ENCODE assay signal across 18 cellular contexts in genomic region chr1:54567961-54568360, GRCh38. TPM values are rescaled to one million over a fixed set of nuclear protein-coding genes. Genes with fewer than 3 reads are reported as not detected.
A peak's percentile ranks its signal among the peaks of the same experiment; 100 is the strongest.
DNase-seq lines count a peak whose midpoint lies in the region; TF ChIP-seq lines count a peak whose summit lies in the region.
"Had no signal": no experiment of that assay in that cellular context is flagged by ENCODE, and none has a peak within 500 bp of the region (broad histone marks: within the 10 kb centered on the region; RNA-seq: fewer than 3 reads in every experiment).

No MANE protein-coding gene starts in this region.

- intact Hi-C loops in activated T-helper 2 cell treated with anti-CD3 and anti-CD28 coated beads, Interferon-gamma antibody, Interleukin-2, Interleukin-4, amounts not matched to agents 10 μg/mL and 5 μg/mL and 100 μg/mL, durations not matched to agents 14 hours and 24 hours and 36 hours (cut with micrococcal nuclease) = no loop called here

- no peak overlapping the region for H2BK15ac ChIP-seq in H9 (ENCODE audit: low read depth, low read length)

- H3K4ac ChIP-seq in H9 (ENCODE audit: low read depth, low read length) = no peak overlapping the region
- no peak overlapping the region for H3K4ac ChIP-seq in trophoblast cell (ENCODE audit: low read depth, low read length)

- no peak overlapping the region for H2AK5ac ChIP-seq in H9 (ENCODE audit: insufficient read length, low read length)
- no peak overlapping the region for H2AK5ac ChIP-seq in trophoblast cell (ENCODE audit: low read length)

- no peaks in the 10 kb centered on the region for H4K20me1 ChIP-seq in H9 (ENCODE audit: control insufficient read depth, insufficient read depth, insufficient read length)

- no peak overlapping the region for H3K56ac ChIP-seq in H9 (ENCODE audit: insufficient read length, low read depth, low read length)

- H2BK5ac ChIP-seq in H9 (ENCODE audit: insufficient read length, low read length) (no peak overlapping the region), trophoblast cell (ENCODE audit: low read depth, low read length, poor library complexity) (no peak overlapping the region)

- H3K27me3 ChIP-seq in H9 (ENCODE audit: insufficient read depth, low read length) (no peaks in the 10 kb centered on the region), trophoblast cell (ENCODE audit: insufficient read depth, low read length) (no peaks in the 10 kb centered on the region)
- H3K27me3 ChIP-seq: vagina had no signal

- H3K27ac ChIP-seq in H9 (ENCODE audit: insufficient read length, low read depth, low read length) (no peak overlapping the region), trophoblast cell (ENCODE audit: low read depth, low read length) (no peak overlapping the region)
- H3K27ac ChIP-seq: vagina had no signal

- peaks cover 8% of the 10 kb centered on the region; the same call in 1 of the 2 replicates for H3K4me1 ChIP-seq in H9 (ENCODE audit: insufficient read depth, low read length)
- H3K4me1 ChIP-seq in trophoblast cell (ENCODE audit: control insufficient read depth in 1 of 2, insufficient read depth in 2 of 2, low read length in 2 of 2) = peaks cover 19 to 26% of the 10 kb centered on the region in 2 experiments

- TF ChIP-seq CTCF in H9 (conservative IDR thresholded peaks at IDR 0.05) (no peak), foreskin fibroblast (IDR thresholded peaks at IDR 0.05; ENCODE audit: low read depth, low read length) (no peak)

- no peak overlapping the region for H2AFZ ChIP-seq in H9 (ENCODE audit: low read length)
- H2AFZ ChIP-seq in trophoblast cell (ENCODE audit: insufficient read depth, low read length, poor library complexity) = no peak overlapping the region

- H3K9me3 ChIP-seq in H9 (ENCODE audit: control insufficient read depth, low read depth, low read length) = no peaks in the 10 kb centered on the region
- peaks cover 4% of the 10 kb centered on the region for H3K9me3 ChIP-seq in trophoblast cell (ENCODE audit: insufficient read depth, low read depth, low read length)
- H3K9me3 ChIP-seq: vagina had no signal

- no peaks in the 10 kb centered on the region; the same call in 1 of the 2 replicates for H3K27me3 Mint-ChIP-seq in H9 (ENCODE audit: low read depth)
- H3K27me3 Mint-ChIP-seq in activated T-helper 2 cell treated with anti-CD3 and anti-CD28 coated beads, Interferon-gamma antibody, Interleukin-2, Interleukin-4, amounts not matched to agents 10 μg/mL and 5 μg/mL and 100 μg/mL, durations not matched to agents 14 hours and 24 hours and 36 hours (ENCODE audit: low read depth) = no peaks in the 10 kb centered on the region

- H3K9me3 Mint-ChIP-seq in H9 = peaks cover 2% of the 10 kb centered on the region in 2 experiments; a peak in 3 of 5 replicates
- no peaks in the 10 kb centered on the region for H3K9me3 Mint-ChIP-seq in activated T-helper 2 cell treated with anti-CD3 and anti-CD28 coated beads, Interferon-gamma antibody, Interleukin-2, Interleukin-4, amounts not matched to agents 10 μg/mL and 5 μg/mL and 100 μg/mL, durations not matched to agents 14 hours and 24 hours and 36 hours

- no peak overlapping the region for H4K5ac ChIP-seq in H9 (ENCODE audit: insufficient read length, low read depth, low read length)

- H3K79me1 ChIP-seq in H9 (ENCODE audit: insufficient read depth, low read depth, low read length, poor library complexity, severe bottlenecking) (no peaks in the 10 kb centered on the region), trophoblast cell (ENCODE audit: low read length) (peaks cover 4% of the 10 kb centered on the region)

- H3K23ac ChIP-seq in H9 (ENCODE audit: insufficient read length, low read depth, low read length) (no peak overlapping the region), trophoblast cell (ENCODE audit: low read length) (no peak overlapping the region)

- no peak overlapping the region for H3K4me3 Mint-ChIP-seq in H9
- no peak overlapping the region for H3K4me3 Mint-ChIP-seq in activated T-helper 2 cell treated with anti-CD3 and anti-CD28 coated beads, Interferon-gamma antibody, Interleukin-2, Interleukin-4, amounts not matched to agents 10 μg/mL and 5 μg/mL and 100 μg/mL, durations not matched to agents 14 hours and 24 hours and 36 hours (ENCODE audit: low read depth)

- H4K91ac ChIP-seq in H9 (ENCODE audit: insufficient read length, low read depth, low read length) = no peak overlapping the region
- no peak overlapping the region for H4K91ac ChIP-seq in trophoblast cell (ENCODE audit: low read depth, low read length)

- H3T11ph ChIP-seq in H9 (ENCODE audit: low read length) = no peak overlapping the region

- no peaks in the 10 kb centered on the region for H3K79me2 ChIP-seq in H9 (ENCODE audit: insufficient read depth, low read length)
- no peaks in the 10 kb centered on the region for H3K79me2 ChIP-seq in trophoblast cell (ENCODE audit: control insufficient read depth, insufficient read depth, low read length, poor library complexity)

- WGBS in H9 (ENCODE audit: extremely low coverage, insufficient read length, low lambda C conversion rate) = no CpG with 5 or more reads among the region's 5 CpGs
- whole genome bisulfite sequencing in trophoblast cell (ENCODE audit: extremely low coverage, insufficient coverage, insufficient read length) = no CpG with 5 or more reads among the region's 5 CpGs

- no peak overlapping the region for H4K12ac ChIP-seq in trophoblast cell (ENCODE audit: low read depth, low read length)

- H3K4me1 Mint-ChIP-seq in H9 = peaks cover 36 to 55% of the 10 kb centered on the region in 2 experiments
- H3K4me1 Mint-ChIP-seq in activated T-helper 2 cell treated with anti-CD3 and anti-CD28 coated beads, Interferon-gamma antibody, Interleukin-2, Interleukin-4, amounts not matched to agents 10 μg/mL and 5 μg/mL and 100 μg/mL, durations not matched to agents 14 hours and 24 hours and 36 hours (ENCODE audit: low read depth) = no peaks in the 10 kb centered on the region

- H2BK12ac ChIP-seq in H9 (ENCODE audit: insufficient read length, low read depth, low read length) (no peak overlapping the region), trophoblast cell (ENCODE audit: low read length) (no peak overlapping the region)

- no peak overlapping the region for H2BK20ac ChIP-seq in H9 (ENCODE audit: low read depth, low read length, poor library complexity, severe bottlenecking)

- no peaks in the 10 kb centered on the region for H3K36me3 ChIP-seq in trophoblast cell (ENCODE audit: control insufficient read depth in 1 of 2, insufficient read depth in 2 of 2, low read length in 2 of 2)
- H3K36me3 ChIP-seq: vagina had no signal

- DNase-seq in H9 (no peak), SKM-1 treated with dmso at 0.1 percent for 144 hours (lab: John Stamatoyannopoulos, UW; ENCODE audit: unreplicated experiment) (peak; percentile 81), foreskin fibroblast (peak; percentile 45 to 69), trophoblast cell (peak; percentile 17 to 56), NCI-H1105 (lab: John Stamatoyannopoulos, UW) (no peak), UCSD-AML1 (lab: John Stamatoyannopoulos, UW; ENCODE audit: unreplicated experiment) (no peak), iPS-NIHi11 (ENCODE audit: low spot score) (no peak)
- DNase-seq in activated T-helper 2 cell treated with anti-CD3 and anti-CD28 coated beads, Interferon-gamma antibody, Interleukin-2, Interleukin-4, amounts not matched to agents 10 μg/mL and 5 μg/mL and 100 μg/mL, durations not matched to agents 14 hours and 24 hours and 36 hours (ENCODE audit: low spot score) = no peak
- DNase-seq: DMS79; left colon; naive B cell; NCI-H187; NCI-H526; SHP77 treated with DMSO at 0.1 percent for 48 hours; stimulated activated naive CD4-positive, alpha-beta T cell had no signal

- H2BK120ac ChIP-seq in H9 (ENCODE audit: low read depth, low read length, poor library complexity, severe bottlenecking) (no peak overlapping the region), trophoblast cell (ENCODE audit: insufficient read depth, low read length, poor library complexity) (no peak overlapping the region)

- H3K9ac ChIP-seq in H9 (ENCODE audit: extremely low read depth, insufficient read length, low read length) = no peak overlapping the region
- no peak overlapping the region for H3K9ac ChIP-seq in trophoblast cell (ENCODE audit: low read length)

- H3K27ac Mint-ChIP-seq in H9 = peak overlapping the region in 2 of 3 experiments; percentile 3 to 20; a peak in 2 of 7 replicates
- H3K27ac Mint-ChIP-seq in activated T-helper 2 cell treated with anti-CD3 and anti-CD28 coated beads, Interferon-gamma antibody, Interleukin-2, Interleukin-4, amounts not matched to agents 10 μg/mL and 5 μg/mL and 100 μg/mL, durations not matched to agents 14 hours and 24 hours and 36 hours = no peak overlapping the region

- H3K14ac ChIP-seq in H9 (ENCODE audit: insufficient read depth, low read length) (no peak overlapping the region), trophoblast cell (ENCODE audit: low read length) (no peak overlapping the region)

- H3K23me2 ChIP-seq in H9 (ENCODE audit: insufficient read length, low read depth, low read length, poor library complexity, severe bottlenecking) = no peaks in the 10 kb centered on the region

- H3K18ac ChIP-seq in H9 (ENCODE audit: insufficient read length, low read depth, low read length) (no peak overlapping the region), trophoblast cell (ENCODE audit: low read length) (no peak overlapping the region)

- H3K4me2 ChIP-seq in H9 (ENCODE audit: insufficient read depth, insufficient read length, low read length) (no peak overlapping the region), trophoblast cell (ENCODE audit: low read length) (no peak overlapping the region)

- H4K8ac ChIP-seq in H9 (replicated peaks; ENCODE audit: insufficient read length, low read depth, low read length) (no peak overlapping the region), trophoblast cell (ENCODE audit: low read depth, low read length) (no peak overlapping the region)

- peaks cover 0 to 2% (median 0%) of the 10 kb centered on the region in 3 experiments; a peak in 1 of 7 replicates for H3K36me3 Mint-ChIP-seq in H9 (ENCODE audit: insufficient read depth in 1 of 3, low read depth in 3 of 3)
- no peaks in the 10 kb centered on the region for H3K36me3 Mint-ChIP-seq in activated T-helper 2 cell treated with anti-CD3 and anti-CD28 coated beads, Interferon-gamma antibody, Interleukin-2, Interleukin-4, amounts not matched to agents 10 μg/mL and 5 μg/mL and 100 μg/mL, durations not matched to agents 14 hours and 24 hours and 36 hours (ENCODE audit: low read depth)
- H3K36me3 Mint-ChIP-seq: naive B cell had no signal

- H3K4me3 ChIP-seq in foreskin fibroblast (ENCODE audit: low read depth in 1 of 2, low read length in 2 of 2) (no peak overlapping the region), trophoblast cell (ENCODE audit: low read depth, low read length) (no peak overlapping the region)
- H3K4me3 ChIP-seq: vagina had no signal

RNA-seq across cellular contexts. Expression of gene ACOT11, which starts 19.9 kb away (rescaled TPM):
- 3.6 and 4.0 TPM in 2 replicates for total RNA-seq in H9 (2021)
- polyA plus RNA-seq in trophoblast cell (2013) = 4.2 and 5.0 TPM in 2 replicates
- total RNA-seq in activated T-helper 2 cell treated with anti-CD3 and anti-CD28 coated beads, Interferon-gamma antibody, Interleukin-2, Interleukin-4, amounts not matched to agents 10 μg/mL and 5 μg/mL and 100 μg/mL, durations not matched to agents 14 hours and 24 hours and 36 hours = 1.8 and 2.3 TPM in 2 replicates

RNA-seq across cellular contexts. Expression of gene FAM151A, which starts 55.4 kb away (rescaled TPM):
- not detected in 2 replicates for total RNA-seq in H9 (2021)
- 0.18 and 0.21 TPM in 2 replicates for polyA plus RNA-seq in trophoblast cell (2013)
- not detected in 2 replicates for total RNA-seq in activated T-helper 2 cell treated with anti-CD3 and anti-CD28 coated beads, Interferon-gamma antibody, Interleukin-2, Interleukin-4, amounts not matched to agents 10 μg/mL and 5 μg/mL and 100 μg/mL, durations not matched to agents 14 hours and 24 hours and 36 hours
- total RNA-seq: dermis microvascular lymphatic vessel endothelial cell, vagina had no signal
- polyA plus RNA-seq: BJ had no signal

Comparison
In these comparisons a context has a peak if more than half of its experiments do, and no peak if none do; other contexts are left out.
1. DNase-seq: peak in SKM-1 treated with dmso at 0.1 percent for 144 hours (single experiment), foreskin fibroblast (2 of 2) and trophoblast cell (2 of 2); none in H9 (single experiment), NCI-H1105 (single experiment), UCSD-AML1 (single experiment), iPS-NIHi11 (single experiment) and activated T-helper 2 cell treated with anti-CD3 and anti-CD28 coated beads, Interferon-gamma antibody, Interleukin-2, Interleukin-4, amounts not matched to agents 10 μg/mL and 5 μg/mL and 100 μg/mL, durations not matched to agents 14 hours and 24 hours and 36 hours (single experiment).